13 cellular contexts compared by ENCODE assay signal in genomic region chr12:585062-586061, GRCh38.
"Had no signal": no experiment of that assay in that cellular context is flagged by ENCODE, and none has a peak within 500 bp of the region (broad histone marks: within the 10 kb centered on the region; RNA-seq: fewer than 3 reads in every experiment).

No MANE protein-coding gene starts in this region.

- DNase-seq: activated CD4-positive, alpha-beta T cell treated with anti-CD3 and anti-CD28 coated beads for 36 hours; activated CD8-positive, alpha-beta T cell treated with anti-CD3 and anti-CD28 coated beads for 36 hours; activated naive CD4-positive, alpha-beta T cell treated with Interleukin-2 at 50 U/mL for 16 hours; caudate nucleus; colonic mucosa; effector CD4-positive, alpha-beta T cell; kidney; midbrain; pancreas; uterus had no signal

- H3K36me3 Mint-ChIP-seq: neural progenitor cell had no signal

- H3K4me3 ChIP-seq: colonic mucosa, lung, neural progenitor cell, pancreas, uterus had no signal

- H3K27ac ChIP-seq: colonic mucosa, neural progenitor cell, pancreas, uterus, VCaP had no signal

- H3K4me2 ChIP-seq: neural progenitor cell had no signal

- H3K9me3 ChIP-seq: colonic mucosa, pancreas, uterus had no signal

- H3K27ac Mint-ChIP-seq: activated CD4-positive, alpha-beta T cell treated with anti-CD3 and anti-CD28 coated beads for 36 hours; activated CD8-positive, alpha-beta T cell treated with anti-CD3 and anti-CD28 coated beads for 36 hours; neural progenitor cell had no signal

- H3K4me1 ChIP-seq: colonic mucosa, uterus had no signal

- H3K4me3 Mint-ChIP-seq: activated CD4-positive, alpha-beta T cell treated with anti-CD3 and anti-CD28 coated beads for 36 hours; activated CD8-positive, alpha-beta T cell treated with anti-CD3 and anti-CD28 coated beads for 36 hours; neural progenitor cell had no signal

- H2AFZ ChIP-seq: neural progenitor cell had no signal

- H3K4me1 Mint-ChIP-seq: activated CD4-positive, alpha-beta T cell treated with anti-CD3 and anti-CD28 coated beads for 36 hours had no signal

- H3K36me3 ChIP-seq: colonic mucosa, neural progenitor cell, pancreas, uterus had no signal

- ATAC-seq: activated CD4-positive, alpha-beta T cell treated with anti-CD3 and anti-CD28 coated beads for 36 hours; activated CD8-positive, alpha-beta T cell treated with anti-CD3 and anti-CD28 coated beads for 36 hours had no signal

- H3K27me3 ChIP-seq: colonic mucosa, neural progenitor cell, pancreas, uterus had no signal

- H3K9me3 Mint-ChIP-seq: activated CD8-positive, alpha-beta T cell treated with anti-CD3 and anti-CD28 coated beads for 36 hours had no signal
